In the genomic region with DNA sequence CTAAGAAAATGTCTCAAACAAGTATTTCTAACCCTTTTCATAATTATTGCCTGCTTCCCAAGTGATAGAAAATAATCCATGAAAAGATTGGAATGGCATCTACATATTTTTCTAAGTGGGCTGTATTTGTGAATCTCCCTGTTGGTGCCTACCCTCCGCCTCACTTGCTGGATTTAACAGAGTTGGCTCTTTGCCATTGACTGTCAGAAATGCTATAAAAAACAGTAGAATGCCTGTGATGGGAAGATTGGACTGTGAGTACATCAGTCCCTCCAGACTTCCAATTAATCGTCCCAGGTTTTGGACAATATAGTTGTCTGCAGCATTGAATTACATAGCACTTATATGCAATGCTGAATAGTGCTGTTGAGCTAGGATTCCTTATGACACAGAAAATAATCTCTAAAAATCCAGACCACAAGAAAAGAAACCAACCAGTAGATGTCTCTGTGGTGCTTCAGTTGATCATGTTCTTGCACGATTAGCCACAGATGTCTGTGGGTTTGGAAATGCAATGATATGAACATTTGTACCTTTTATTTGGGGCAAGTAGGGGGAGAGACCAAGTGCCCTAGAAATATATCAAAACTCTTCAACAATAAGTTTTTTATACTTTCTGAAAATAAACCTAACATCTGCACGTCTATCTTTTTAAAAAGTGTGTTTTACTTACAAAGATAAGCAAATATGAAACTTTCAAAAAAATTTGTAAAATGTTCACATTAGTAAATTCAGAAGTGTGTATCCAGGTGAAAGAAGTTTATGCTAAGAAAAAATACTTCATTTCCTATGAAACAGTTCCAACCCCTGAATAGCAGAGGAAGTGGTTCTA, we compare ENCODE assay signal across 1 cellular context.
TF ChIP-seq lines count a peak whose summit lies in the region.

No MANE protein-coding gene starts in this region.

TF ChIP-seq in WTC11, 78 proteins besides CTCF, POLR2A, EP300 and RAD21 (continued from another document):
- TF ChIP-seq, protein P1, sequence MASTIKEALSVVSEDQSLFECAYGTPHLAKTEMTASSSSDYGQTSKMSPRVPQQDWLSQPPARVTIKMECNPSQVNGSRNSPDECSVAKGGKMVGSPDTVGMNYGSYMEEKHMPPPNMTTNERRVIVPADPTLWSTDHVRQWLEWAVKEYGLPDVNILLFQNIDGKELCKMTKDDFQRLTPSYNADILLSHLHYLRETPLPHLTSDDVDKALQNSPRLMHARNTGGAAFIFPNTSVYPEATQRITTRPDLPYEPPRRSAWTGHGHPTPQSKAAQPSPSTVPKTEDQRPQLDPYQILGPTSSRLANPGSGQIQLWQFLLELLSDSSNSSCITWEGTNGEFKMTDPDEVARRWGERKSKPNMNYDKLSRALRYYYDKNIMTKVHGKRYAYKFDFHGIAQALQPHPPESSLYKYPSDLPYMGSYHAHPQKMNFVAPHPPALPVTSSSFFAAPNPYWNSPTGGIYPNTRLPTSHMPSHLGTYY (CRISPR knock-in tag; IDR thresholded peaks at IDR 0.05): no peak
- TF ChIP-seq ZNF263 (CRISPR knock-in tag; IDR thresholded peaks at IDR 0.05; ENCODE audit: low read depth): no peak
- no peak for TF ChIP-seq NFE2L1 (CRISPR knock-in tag; IDR thresholded peaks at IDR 0.05)
